16 cellular contexts compared by ENCODE assay signal in genomic region chr11:35969089-35970046, GRCh38. TPM values are rescaled to one million over a fixed set of nuclear protein-coding genes. Genes with fewer than 3 reads are reported as not detected.
DNase-seq lines count a peak whose midpoint lies in the region; ATAC-seq and TF ChIP-seq lines count a peak whose summit lies in the region.
"Had no signal": no experiment of that assay in that cellular context is flagged by ENCODE, and none has a peak within 500 bp of the region (broad histone marks: within the 10 kb centered on the region; RNA-seq: fewer than 3 reads in every experiment).

No MANE protein-coding gene starts in this region.

- H3K27me3 Mint-ChIP-seq in MCF 10A (ENCODE audit: insufficient read depth, unreplicated experiment), result no peaks in the 10 kb centered on the region

- H3K27me3 ChIP-seq in upper lobe of right lung, result no peaks in the 10 kb centered on the region
- no peaks in the 10 kb centered on the region for H3K27me3 ChIP-seq in adrenal gland
- H3K27me3 ChIP-seq: esophagus muscularis mucosa had no signal

- no peak for TF ChIP-seq POLR2A in adrenal gland (IDR thresholded peaks at IDR 0.05)

- H3K36me3 ChIP-seq in upper lobe of right lung (no peaks in the 10 kb centered on the region), adrenal gland (replicated peaks in 1 of 2) (no peaks in the 10 kb centered on the region)
- H3K36me3 ChIP-seq: esophagus muscularis mucosa had no signal

- TF ChIP-seq CTCF in MCF 10A (IDR thresholded peaks at IDR 0.05; ENCODE audit: unreplicated experiment) (no peak), upper lobe of right lung (IDR thresholded peaks at IDR 0.05) (no peak), adrenal gland (IDR thresholded peaks at IDR 0.05) (no peak)

- intact Hi-C loops in MCF 10A (cut with micrococcal nuclease) (no loop called here), upper lobe of right lung (cut with DNase I) (no loop called here), adrenal gland (cut with DNase I) (no loop called here)

- H3K27ac ChIP-seq in upper lobe of right lung (no peak overlapping the region), adrenal gland (no peak overlapping the region)
- H3K27ac ChIP-seq: esophagus muscularis mucosa had no signal

- H3K4me1 Mint-ChIP-seq in MCF 10A (ENCODE audit: insufficient read depth, unreplicated experiment), result peaks cover 21% of the 10 kb centered on the region
- H3K4me1 Mint-ChIP-seq: memory B cell had no signal

- H3K4me3 ChIP-seq in upper lobe of right lung (no peak overlapping the region), adrenal gland (no peak overlapping the region)
- H3K4me3 ChIP-seq: esophagus muscularis mucosa had no signal

- H3K36me3 Mint-ChIP-seq in MCF 10A (ENCODE audit: insufficient read depth, unreplicated experiment), result peaks cover 20% of the 10 kb centered on the region
- H3K36me3 Mint-ChIP-seq: memory B cell had no signal

- peaks cover 4% of the 10 kb centered on the region for H3K9me3 Mint-ChIP-seq in MCF 10A (ENCODE audit: unreplicated experiment)
- H3K9me3 Mint-ChIP-seq: activated naive CD8-positive, alpha-beta T cell treated with anti-CD3 and anti-CD28 coated beads, Interleukin-2, amount 50 U/mL, for 24 hours had no signal

- in situ Hi-C loops in T47D (cut with HindIII; ENCODE audit: low pct_unique_long_range_greater_than_20kb, low sequenced_read_pairs), result no loop called here

- POLR2A ChIA-PET in MCF 10A (lab: Yijun Ruan, JAX), result interaction anchor here (0.9 to 1.2 kb wide), 3 partner anchors 7 to 146 kb away, joined by 3 to 4 read pairs (median 3); no protein-coding TSS in a partner anchor

- BruUV-seq in MCF 10A (replicated peaks; lab: Mats Ljungman, UMichigan), result no TSS peak

- ATAC-seq in upper lobe of right lung (peak; percentile 62), GM21723 (IDR thresholded peaks at IDR 0.05; ENCODE audit: unreplicated experiment) (no peak)
- ATAC-seq: activated naive CD8-positive, alpha-beta T cell treated with anti-CD3 and anti-CD28 coated beads, Interleukin-2, amount 50 U/mL, for 24 hours had no signal

- H3K4me1 ChIP-seq in upper lobe of right lung, result peaks cover 11% of the 10 kb centered on the region
- H3K4me1 ChIP-seq in adrenal gland (replicated peaks in 1 of 2), result peaks cover 0 to 5% of the 10 kb centered on the region in 2 donors

- H3K9me3 ChIP-seq in upper lobe of right lung, result no peaks in the 10 kb centered on the region
- H3K9me3 ChIP-seq in adrenal gland (replicated peaks in 1 of 3), result no peaks in the 10 kb centered on the region

- no peak overlapping the region for H3K4me3 Mint-ChIP-seq in MCF 10A (ENCODE audit: unreplicated experiment)
- H3K4me3 Mint-ChIP-seq: activated naive CD8-positive, alpha-beta T cell treated with anti-CD3 and anti-CD28 coated beads, Interleukin-2, amount 50 U/mL, for 24 hours; memory B cell had no signal

- WGBS in adrenal gland, 4 donors, result 70 to 87% (median 75%) methylated on average over 9 to 10 of the region's 10 CpGs

- DNase-seq in T47D (ENCODE audit: low read depth in 1 of 2, low spot score in 1 of 2), result peak; percentile 28 to 80
- DNase-seq in MCF 10A (ENCODE audit: unreplicated experiment), result no peak
- DNase-seq in NCI-H82 treated with DMSO at 0.1 percent for 48 hours (lab: John Stamatoyannopoulos, UW; ENCODE audit: unreplicated experiment), result peak; percentile 88
- peak; percentile 28 for DNase-seq in iris pigment epithelial cell (ENCODE audit: low read depth)
- peak; percentile 63 for DNase-seq in upper lobe of right lung
- DNase-seq in NK-92 treated with Interleukin-12 subunit alpha and Interleukin-12 subunit beta, amount 100 ng/mL, for 24 hours (lab: John Stamatoyannopoulos, UW), result no peak
- no peak for DNase-seq in adrenal gland
- DNase-seq: activated CD4-positive, alpha-beta T cell treated with anti-CD3 and anti-CD28 coated beads for 4 hours; activated naive CD8-positive, alpha-beta T cell treated with anti-CD3 and anti-CD28 coated beads, Interleukin-2, amount 50 U/mL, for 24 hours; cortex of kidney; GOT3; occipital lobe; stimulated activated CD4-positive, alpha-beta T cell treated with anti-CD3 and anti-CD28 coated beads, Interleukin-12 subunit alpha, Interleukin-12 subunit beta, amount 100 ng/mL, for 4 hours had no signal

- H3K27ac Mint-ChIP-seq in MCF 10A (ENCODE audit: low read depth, unreplicated experiment), result no peak overlapping the region
- H3K27ac Mint-ChIP-seq: activated naive CD8-positive, alpha-beta T cell treated with anti-CD3 and anti-CD28 coated beads, Interleukin-2, amount 50 U/mL, for 24 hours; memory B cell had no signal

- CTCF ChIA-PET in MCF 10A (lab: Yijun Ruan, JAX), result interaction anchor here (0.6 kb wide), 1 partner anchor 293 kb away, joined by 3 read pairs; no protein-coding TSS in a partner anchor

RNA-seq across cellular contexts. Expression of gene LDLRAD3, which starts 25.5 kb away (rescaled TPM):
- total RNA-seq in MCF 10A (2022) (39.2 and 55.7 TPM in 2 replicates), upper lobe of right lung (7.9 TPM), adrenal gland (10 to 100 TPM in 6 of 8 donors, 1 to 10 TPM in 2; 7.5 to 16.4 (median 10.4) TPM)
- polyA plus RNA-seq in adrenal gland, result 10 to 100 TPM in 1 of 3 donors, 1 to 10 TPM in 2; 5.4 to 16.7 (median 6.3) TPM

Comparison
In these comparisons a context has a peak if more than half of its experiments do, and no peak if none do; other contexts are left out.
1. DNase-seq: peak in T47D (2 of 2), NCI-H82 treated with DMSO at 0.1 percent for 48 hours (single experiment), iris pigment epithelial cell (single experiment) and upper lobe of right lung (single experiment); none in MCF 10A (single experiment), NK-92 treated with Interleukin-12 subunit alpha and Interleukin-12 subunit beta, amount 100 ng/mL, for 24 hours (single experiment) and adrenal gland (0 of 7).